In the genomic region with DNA sequence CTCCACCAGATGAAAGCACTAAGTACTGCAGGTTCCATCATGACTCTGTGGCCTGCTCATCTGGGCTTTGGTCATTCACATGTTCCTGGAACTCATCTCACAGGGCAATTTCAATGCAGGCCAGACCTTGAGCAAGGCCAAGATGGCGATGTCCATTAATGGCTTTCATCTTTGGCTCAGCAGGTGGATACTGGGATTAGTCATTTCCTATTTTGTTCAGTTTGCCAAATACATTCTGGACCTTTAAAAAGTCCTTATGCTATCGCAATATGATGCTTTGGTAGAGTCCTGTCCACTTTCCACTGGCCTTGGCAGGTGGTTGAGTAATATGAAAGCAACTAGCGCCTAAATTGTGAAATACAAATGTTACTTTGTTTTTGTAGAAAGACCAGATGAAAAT, we compare ENCODE assay signal across 24 cellular contexts.
DNase-seq lines count a peak whose midpoint lies in the region; ATAC-seq, FAIRE-seq and TF ChIP-seq lines count a peak whose summit lies in the region.
"Had no signal": no experiment of that assay in that cellular context is flagged by ENCODE, and none has a peak within 500 bp of the region (broad histone marks: within the 10 kb centered on the region; RNA-seq: fewer than 3 reads in every experiment).

No MANE protein-coding gene starts in this region.

- WGBS in IMR-90 (ENCODE audit: extremely low coverage in 2 of 2, insufficient read length in 1 of 2), 2 experiments = 100% methylated on average over 1 of the region's 3 CpGs; no CpG with 5 or more reads in 1 of the 2 experiments
- WGBS in K562 (ENCODE audit: insufficient coverage, low coverage, missing lambda C conversion rate) = 2% methylated on average over 3 of the region's 3 CpGs
- WGBS in heart right ventricle, 2 donors = 75 to 82% methylated on average over 3 of the region's 3 CpGs

- no peak overlapping the region for H3K4me2 ChIP-seq in IMR-90 (ENCODE audit: low read depth, low read length)
- H3K4me2 ChIP-seq in K562 (ENCODE audit: insufficient read depth, low read length) = no peak overlapping the region

- H3K36me3 ChIP-seq in IMR-90 (ENCODE audit: control insufficient read depth, insufficient read depth, low read length) (peaks cover 2% of the 10 kb centered on the region; the same call in 1 of the 2 replicates), K562 (ENCODE audit: control insufficient read depth, insufficient read depth, low read length) (no peaks in the 10 kb centered on the region), heart right ventricle (no peaks in the 10 kb centered on the region)
- H3K36me3 ChIP-seq: ascending aorta, colonic mucosa, upper lobe of left lung had no signal

- H2BK15ac ChIP-seq in IMR-90 (ENCODE audit: low read depth, low read length) = no peak overlapping the region

- dilution Hi-C loops in IMR-90 (cut with HindIII; ENCODE audit: low sequenced_read_pairs, unreplicated experiment) = no loop called here

- CTCF ChIA-PET in IMR-90 (lab: Yijun Ruan, JAX) (no interaction called here), K562 (lab: Yijun Ruan, JAX; ENCODE audit: low intra/inter-chr PET ratio) (no interaction called here)

- no peak for TF ChIP-seq RAD21 in IMR-90 (IDR thresholded peaks at IDR 0.05; ENCODE audit: low read length)
- no peak for TF ChIP-seq RAD21 in K562 (CRISPR knock-in tag; conservative IDR thresholded peaks at IDR 0.05 in 1 of 2, IDR thresholded peaks at IDR 0.05 in 1 of 2)

- H3K79me2 ChIP-seq in K562 (ENCODE audit: control insufficient read depth, insufficient read depth, low read length) = no peaks in the 10 kb centered on the region

- H3K18ac ChIP-seq in IMR-90 (ENCODE audit: low read depth, low read length) = no peak overlapping the region

- H3K9ac ChIP-seq in IMR-90 (ENCODE audit: low read depth, low read length) (no peak overlapping the region), K562 (ENCODE audit: insufficient read depth in 1 of 2, low read depth in 2 of 2, low read length in 2 of 2) (no peak overlapping the region)

- no peaks in the 10 kb centered on the region for H3K27me3 ChIP-seq in IMR-90 (ENCODE audit: control insufficient read depth, insufficient read depth, low read length)
- H3K27me3 ChIP-seq in K562 (ENCODE audit: control insufficient read depth in 2 of 2, insufficient read depth in 2 of 2, low read length in 2 of 2) = peaks cover 0 to 13% of the 10 kb centered on the region in 2 experiments; a peak in 4 of 5 replicates
- no peaks in the 10 kb centered on the region for H3K27me3 ChIP-seq in heart right ventricle
- H3K27me3 ChIP-seq: ascending aorta, colonic mucosa, upper lobe of left lung had no signal

- no peak overlapping the region for H4K8ac ChIP-seq in IMR-90 (ENCODE audit: low read depth in 2 of 2, low read length in 2 of 2)

- H3K4me3 ChIP-seq in IMR-90 (ENCODE audit: insufficient read depth, low read depth, low read length) (no peak overlapping the region), K562 (no peak overlapping the region), heart right ventricle (no peak overlapping the region)
- H3K4me3 ChIP-seq: ascending aorta, colonic mucosa, upper lobe of left lung had no signal

- H3K4ac ChIP-seq in IMR-90 (ENCODE audit: low read depth, low read length) = no peak overlapping the region

- H2AFZ ChIP-seq in IMR-90 (replicated peaks; ENCODE audit: low read length, poor library complexity) = no peak overlapping the region
- H2AFZ ChIP-seq in K562 (ENCODE audit: low read depth, low read length) = no peak overlapping the region

- no peak overlapping the region for H3K27ac ChIP-seq in IMR-90 (ENCODE audit: insufficient read depth, low read length)
- no peak overlapping the region for H3K27ac ChIP-seq in K562 (ENCODE audit: extremely low read depth, low read depth, low read length)
- H3K27ac ChIP-seq in heart right ventricle = peak overlapping the region in 7 of 10 donors; percentile 9 to 81 (median 65)
- H3K27ac ChIP-seq: colonic mucosa, RWPE1, upper lobe of left lung had no signal

- H3K23ac ChIP-seq in IMR-90 (ENCODE audit: low read depth, low read length) = no peak overlapping the region

- intact Hi-C loops in IMR-90 (cut with micrococcal nuclease) = no loop called here
- intact Hi-C loops in K562 (cut with micrococcal nuclease) = no loop called here
- intact Hi-C loops in heart right ventricle (cut with DNase I) = loop anchor here in 2 of 10 donors (5.0 kb wide), 1 partner anchor 47 kb away; no protein-coding TSS in a partner anchor
- intact Hi-C loops in sciatic nerve (cut with DNase I) = no loop called here

- no peak overlapping the region for H2BK120ac ChIP-seq in IMR-90 (ENCODE audit: low read depth, low read length)

- DNase-seq in IMR-90 = peak; percentile 48
- DNase-seq in K562 (ENCODE audit: extremely low read depth in 1 of 4, low spot score in 3 of 4) = no peak
- no peak for DNase-seq in heart right ventricle
- no peak for DNase-seq in sciatic nerve (ENCODE audit: low spot score)
- DNase-seq in NCI-H345 treated with DMSO at 0.1 percent for 48 hours (lab: John Stamatoyannopoulos, UW; ENCODE audit: unreplicated experiment) = no peak
- DNase-seq in NCI-H446 treated with DMSO at 0.1 percent for 48 hours (lab: John Stamatoyannopoulos, UW) = no peak
- no peak for DNase-seq in NCI-H2227 (lab: John Stamatoyannopoulos, UW; ENCODE audit: unreplicated experiment)
- DNase-seq: activated naive CD4-positive, alpha-beta T cell treated with anti-CD3 and anti-CD28 coated beads, Interleukin-2, amount 10 ng/mL, durations not matched to agents 7 days and 5 days; activated T-cell treated with anti-CD3 and anti-CD28 coated beads, Interleukin-2, amount 50 U/mL, for 48 hours; colonic mucosa; DMS53; endodermal cell; foreskin melanocyte; GOT3; Karpas-422; natural killer cell; NCI-H1105; NCI-H2081; upper lobe of left lung had no signal

- ATAC-seq in IMR-90 (ENCODE audit: low read depth) (no peak), K562 (no peak), heart right ventricle (peak in 6 of 8 donors; percentile 9 to 73 (median 39)), sciatic nerve (peak; percentile 59), HG03280 (IDR thresholded peaks at IDR 0.05; ENCODE audit: unreplicated experiment) (no peak)
- ATAC-seq: natural killer cell had no signal

- peak overlapping the region; percentile 21; the same call in 1 of the 2 replicates for H2AK5ac ChIP-seq in IMR-90 (ENCODE audit: low read depth, low read length)

- H3K56ac ChIP-seq in IMR-90 (ENCODE audit: extremely low read depth, insufficient read depth, low read length) = no peak overlapping the region

- H3K79me1 ChIP-seq in IMR-90 (ENCODE audit: low read depth in 1 of 2, low read length in 2 of 2) = peaks cover 0 to 3% of the 10 kb centered on the region in 2 experiments; a peak in 1 of 4 replicates

- no peak overlapping the region for H2AK9ac ChIP-seq in IMR-90 (replicated peaks; ENCODE audit: low read depth, low read length, poor library complexity)

- no peaks in the 10 kb centered on the region for H4K20me1 ChIP-seq in IMR-90 (ENCODE audit: insufficient read depth, low read length)
- H4K20me1 ChIP-seq in K562 (replicated peaks; ENCODE audit: control insufficient read depth, insufficient read depth, low read length) = no peaks in the 10 kb centered on the region

- no peak overlapping the region for H4K91ac ChIP-seq in IMR-90 (ENCODE audit: insufficient read depth, low read depth, low read length)

- no peak for FAIRE-seq in K562 (lab: Jason Lieb, UNC)
- FAIRE-seq: GM12892, GM19239 had no signal

- no peak overlapping the region for H2BK20ac ChIP-seq in IMR-90 (ENCODE audit: low read depth, low read length)

- H3K9me1 ChIP-seq in IMR-90 (ENCODE audit: insufficient read depth, low read length) (peaks cover 11% of the 10 kb centered on the region), K562 (ENCODE audit: control insufficient read depth, insufficient read depth, low read length) (no peaks in the 10 kb centered on the region)

- BruUV-seq in IMR-90 (replicated peaks; lab: Mats Ljungman, UMichigan) (no TSS peak), K562 (replicated peaks; lab: Mats Ljungman, UMichigan) (no TSS peak)

- TF ChIP-seq CTCF in IMR-90 (conservative IDR thresholded peaks at IDR 0.05; ENCODE audit: low read depth, low read length) = no peak
- no peak for TF ChIP-seq CTCF in K562 (IDR thresholded peaks at IDR 0.05 in 2 of 3, conservative IDR thresholded peaks at IDR 0.05 in 1 of 3; ENCODE audit: insufficient read depth in 2 of 3, low read depth in 1 of 3, low read length in 3 of 3)
- TF ChIP-seq CTCF in heart right ventricle (IDR thresholded peaks at IDR 0.05) = no peak

- peaks cover 11% of the 10 kb centered on the region for H3K4me1 ChIP-seq in IMR-90 (ENCODE audit: control insufficient read depth, insufficient read depth, low read length)
- no peaks in the 10 kb centered on the region for H3K4me1 ChIP-seq in K562 (replicated peaks in 1 of 2; ENCODE audit: control insufficient read depth in 2 of 2, insufficient read depth in 2 of 2, low read length in 2 of 2)
- H3K4me1 ChIP-seq in heart right ventricle = peaks cover 9 to 61% (median 27%) of the 10 kb centered on the region in 9 donors
- H3K4me1 ChIP-seq: colonic mucosa, upper lobe of left lung had no signal

- H3K9me3 ChIP-seq in IMR-90 (ENCODE audit: control insufficient read depth, insufficient read depth, low read length) (no peaks in the 10 kb centered on the region), K562 (replicated peaks; ENCODE audit: control insufficient read depth, insufficient read depth, low read depth, low read length) (no peaks in the 10 kb centered on the region), heart right ventricle (no peaks in the 10 kb centered on the region)
- H3K9me3 ChIP-seq: ascending aorta, colonic mucosa, upper lobe of left lung had no signal

- TF ChIP-seq EP300 in K562 (IDR thresholded peaks at IDR 0.05; ENCODE audit: low read length) = no peak

- no peak for TF ChIP-seq POLR2A in IMR-90 (IDR thresholded peaks at IDR 0.05; ENCODE audit: low read depth, low read length)
- TF ChIP-seq POLR2A in K562 (conservative IDR thresholded peaks at IDR 0.05) = no peak

- no peak overlapping the region for H2BK5ac ChIP-seq in IMR-90 (ENCODE audit: low read depth, low read length, poor library complexity, severe bottlenecking)

- in situ Hi-C loops in IMR-90 (cut with MboI; ENCODE audit: low sequenced_read_pairs) (no loop called here), K562 (cut with MboI) (no loop called here)

- no peak overlapping the region for H3K14ac ChIP-seq in IMR-90 (replicated peaks; ENCODE audit: low read depth, low read length)

- POLR2A ChIA-PET in IMR-90 (lab: Charles Lee; ENCODE audit: unreplicated experiment) (no interaction called here), K562 (lab: Yijun Ruan, JAX) (no interaction called here)

- no peak overlapping the region for H4K5ac ChIP-seq in IMR-90 (ENCODE audit: low read depth, low read length)

TF ChIP-seq in IMR-90, 13 proteins besides CTCF, POLR2A, EP300 and RAD21:
- no peak for TF ChIP-seq FOS (IDR thresholded peaks at IDR 0.05; ENCODE audit: low read depth, low read length)
- 0 out of 2 replicates have a peak, but pooled peaks have one; percentile 16 for TF ChIP-seq CEBPB (IDR thresholded peaks at IDR 0.05; ENCODE audit: low read depth, low read length)

TF ChIP-seq in K562, 482 proteins besides CTCF, POLR2A, EP300 and RAD21 (continues in another document):
- no peak for TF ChIP-seq HDAC2 (IDR thresholded peaks at IDR 0.05)
- TF ChIP-seq ZBTB7A (IDR thresholded peaks at IDR 0.05; ENCODE audit: borderline replicate concordance, control insufficient read depth, low read depth, low read length) = no peak
- no peak for TF ChIP-seq WHSC1 (IDR thresholded peaks at IDR 0.05; ENCODE audit: low read length)
- no peak for TF ChIP-seq FOXJ3 (CRISPR knock-in tag; IDR thresholded peaks at IDR 0.05)
- TF ChIP-seq ZNF232 (CRISPR knock-in tag; IDR thresholded peaks at IDR 0.05) = no peak

Comparison
In these comparisons a context has a peak if more than half of its experiments do, and no peak if none do; other contexts are left out.
1. ATAC-seq: peak in heart right ventricle (6 of 8) and sciatic nerve (single experiment); none in IMR-90 (single experiment), K562 (single experiment) and HG03280 (single experiment).
2. H3K27ac ChIP-seq: peak in heart right ventricle (7 of 10); none in IMR-90 (single experiment) and K562 (single experiment).